Comparison of ENCODE assay signal across 11 cellular contexts in the genomic region with DNA sequence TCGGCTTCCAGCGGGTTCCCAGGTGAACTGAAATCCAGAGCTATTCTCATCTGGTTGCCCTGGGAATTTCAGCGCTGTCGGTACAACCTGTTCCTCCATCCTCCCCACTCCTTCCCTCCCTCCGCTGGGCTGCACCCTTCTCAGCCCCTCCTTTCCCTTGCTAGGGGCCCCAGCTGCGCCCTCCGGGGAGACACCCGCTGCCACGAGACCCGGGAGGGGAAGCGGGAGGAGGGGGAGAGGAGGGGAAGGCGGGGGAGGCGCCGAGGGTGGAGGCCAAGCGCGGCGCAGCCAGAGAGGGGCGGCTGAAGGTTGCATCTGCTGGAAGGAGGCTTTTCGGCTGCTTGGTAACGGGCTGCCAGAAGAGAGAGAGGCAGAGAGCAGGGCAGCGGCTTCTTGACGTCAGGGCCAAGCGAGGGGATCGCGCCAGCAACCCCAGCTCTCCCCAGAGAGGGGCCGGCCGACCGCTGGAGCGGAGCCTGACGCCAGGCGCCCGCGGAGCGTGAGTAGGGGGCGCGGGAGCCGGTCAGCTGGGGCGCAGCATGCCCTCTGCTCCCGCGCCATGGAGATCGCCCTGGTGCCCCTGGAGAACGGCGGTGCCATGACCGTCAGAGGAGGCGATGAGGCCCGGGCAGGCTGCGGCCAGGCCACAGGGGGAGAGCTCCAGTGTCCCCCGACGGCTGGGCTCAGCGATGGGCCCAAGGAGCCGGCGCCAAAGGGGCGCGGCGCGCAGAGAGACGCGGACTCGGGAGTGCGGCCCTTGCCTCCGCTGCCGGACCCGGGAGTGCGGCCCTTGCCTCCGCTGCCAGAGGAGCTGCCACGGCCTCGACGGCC. TPM values are rescaled to one million over a fixed set of nuclear protein-coding genes. Genes with fewer than 3 reads are reported as not detected.
DNase-seq lines count a peak whose midpoint lies in the region; ATAC-seq, FAIRE-seq and TF ChIP-seq lines count a peak whose summit lies in the region.
"Had no signal": no experiment of that assay in that cellular context is flagged by ENCODE, and none has a peak within 500 bp of the region (broad histone marks: within the 10 kb centered on the region; RNA-seq: fewer than 3 reads in every experiment).

TSS of gene KCNA5 (plus strand) at position 291 of the 831 bp plus-strand sequence. CDS start at position 560, 269 bp downstream.

- TF ChIP-seq CTCF in coronary artery (IDR thresholded peaks at IDR 0.05) (no peak), kidney (IDR thresholded peaks at IDR 0.05; ENCODE audit: borderline replicate concordance, extremely low read depth, insufficient read depth) (no peak)

- no peak for ATAC-seq in HG03521 (IDR thresholded peaks at IDR 0.05; ENCODE audit: unreplicated experiment)

- H3K4me3 ChIP-seq in coronary artery (peak within 1 kb of the TSS; percentile 76), kidney (ENCODE audit: low read length in 2 of 2) (no peak within 1 kb of the TSS)

- intact Hi-C loops in kidney (cut with DNase I) = no loop called here

- H3K9ac ChIP-seq in kidney (ENCODE audit: low read length in 2 of 2) = no peak within 1 kb of the TSS

- H3K27ac ChIP-seq in coronary artery (peak within 1 kb of the TSS; percentile 92 to 96), kidney (ENCODE audit: low read depth in 2 of 2, low read length in 2 of 2) (no peak within 1 kb of the TSS), substantia nigra (ENCODE audit: low read depth, low read length, poor library complexity, severe bottlenecking) (no peak within 1 kb of the TSS)

- FAIRE-seq in kidney (lab: Jason Lieb, UNC) = no peak

- no peaks in the 10 kb centered on the region for H3K9me3 ChIP-seq in kidney (ENCODE audit: control insufficient read depth in 1 of 2, low read length in 2 of 2)

- H3K36me3 ChIP-seq in kidney (ENCODE audit: control insufficient read depth in 1 of 2, insufficient read depth in 2 of 2, low read length in 2 of 2) = no peaks in the 10 kb centered on the region

- H3K4me1 ChIP-seq in kidney (ENCODE audit: control insufficient read depth in 1 of 2, insufficient read depth in 1 of 2, low read depth in 1 of 2, low read length in 2 of 2) = no peaks in the 10 kb centered on the region

- peak; percentile 17 for DNase-seq in NCI-H1417 treated with DMSO at 0.1 percent for 48 hours (lab: John Stamatoyannopoulos, UW)
- DNase-seq in coronary artery (ENCODE audit: low spot score) = peak; percentile 90
- DNase-seq in kidney = peak; percentile 68
- peak in 26 of 49 donors; percentile 8 to 50 (median 29) for DNase-seq in substantia nigra (lab: John Stamatoyannopoulos, UW)
- no peak for DNase-seq in SHP77 (lab: John Stamatoyannopoulos, UW)
- DNase-seq in glomerular visceral epithelial cell (ENCODE audit: extremely low spot score) = no peak
- DNase-seq: activated CD4-positive, alpha-beta memory T cell treated with anti-CD3 and anti-CD28 coated beads, Interleukin-2, amount 10 ng/mL, durations not matched to agents 7 days and 5 days; Kasumi-1; stimulated activated naive CD4-positive, alpha-beta T cell treated with Interleukin-2 at 50 U/mL for 16 hours had no signal

RNA-seq across cellular contexts. Expression of gene KCNA5, which starts in this region (rescaled TPM):
- total RNA-seq in kidney = 2.9 TPM
- 1.8 TPM for polyA plus RNA-seq in kidney (ENCODE audit: insufficient read depth, low read depth, low replicate concordance)
- total RNA-seq: activated CD4-positive, alpha-beta memory T cell treated with anti-CD3 and anti-CD28 coated beads, Interleukin-2, amount 10 ng/mL, durations not matched to agents 7 days and 5 days; SK-MEL-5 had no signal

Comparison
In these comparisons a context has a peak if more than half of its experiments do, and no peak if none do; other contexts are left out.
1. DNase-seq: peak in NCI-H1417 treated with DMSO at 0.1 percent for 48 hours (single experiment), coronary artery (single experiment), kidney (single experiment) and substantia nigra (26 of 49); none in SHP77 (0 of 2) and glomerular visceral epithelial cell (single experiment).
2. H3K27ac ChIP-seq: peak in coronary artery (2 of 2); none in kidney (0 of 2) and substantia nigra (single experiment).